Comparison of ENCODE assay signal across 9 cellular contexts in the genomic region with DNA sequence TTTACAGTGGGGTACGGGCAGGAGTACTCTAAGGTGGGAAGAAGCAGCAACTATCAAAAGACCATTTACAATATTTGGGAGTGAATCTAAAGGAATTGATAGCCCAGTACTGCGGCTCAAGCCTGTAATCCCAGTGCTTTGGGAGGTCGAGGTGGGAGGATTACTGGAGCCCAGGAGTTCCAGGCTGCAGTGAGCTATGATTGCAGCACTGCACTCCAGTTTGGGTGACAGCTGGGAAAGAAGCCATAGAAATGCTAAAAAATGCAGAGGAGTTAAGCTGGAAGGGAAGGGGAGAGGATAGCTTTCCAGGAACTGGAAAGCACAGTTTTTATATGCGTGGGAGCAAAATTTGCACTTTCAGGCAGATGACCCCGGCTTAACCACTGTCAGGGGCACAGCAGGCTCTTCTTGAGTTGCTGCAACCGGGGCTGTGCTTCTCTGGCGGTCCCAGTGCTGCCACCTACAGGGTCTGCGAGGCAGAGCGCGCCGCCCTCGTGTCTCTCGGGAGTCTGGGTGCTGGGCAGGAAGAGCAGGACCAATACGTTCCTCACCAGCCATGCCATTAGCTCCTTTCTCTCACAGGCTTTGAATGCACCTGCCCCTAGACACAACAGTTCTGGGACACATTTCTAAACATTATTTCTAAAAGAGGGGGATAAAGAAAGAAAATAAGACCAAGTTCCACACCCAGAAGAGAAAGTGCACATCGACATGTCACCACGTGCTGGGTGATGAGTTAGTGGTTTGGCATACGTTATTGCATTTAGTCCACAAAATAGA. TPM values are rescaled to one million over a fixed set of nuclear protein-coding genes. Genes with fewer than 3 reads are reported as not detected.
DNase-seq lines count a peak whose midpoint lies in the region; ATAC-seq and FAIRE-seq lines count a peak whose summit lies in the region.
"Had no signal": no experiment of that assay in that cellular context is flagged by ENCODE, and none has a peak within 500 bp of the region (broad histone marks: within the 10 kb centered on the region; RNA-seq: fewer than 3 reads in every experiment).

No MANE protein-coding gene starts in this region.

- H3K9me3 ChIP-seq in Karpas-422 (ENCODE audit: low read length) = no peaks in the 10 kb centered on the region

- peaks cover 20% of the 10 kb centered on the region for H3K27me3 Mint-ChIP-seq in activated T-helper 1 cell treated with anti-CD3 and anti-CD28 coated beads, Interleukin-12 subunit alpha, Interleukin-12 subunit beta, Interleukin-2, Interleukin-4 antibody, amounts not matched to agents 30 ng/mL and 10 ng/mL and 1 ng/mL, durations not matched to agents 14 hours and 24 hours and 36 hours (ENCODE audit: insufficient read depth)

- FAIRE-seq in RCC 7860 (lab: Jason Lieb, UNC) = no peak

- no peaks in the 10 kb centered on the region for H3K4me1 ChIP-seq in Karpas-422 (ENCODE audit: low read length)

- H3K36me3 Mint-ChIP-seq in activated T-helper 1 cell treated with anti-CD3 and anti-CD28 coated beads, Interleukin-12 subunit alpha, Interleukin-12 subunit beta, Interleukin-2, Interleukin-4 antibody, amounts not matched to agents 30 ng/mL and 10 ng/mL and 1 ng/mL, durations not matched to agents 14 hours and 24 hours and 36 hours (ENCODE audit: low read depth) = no peaks in the 10 kb centered on the region

- H3K36me3 ChIP-seq in Karpas-422 (ENCODE audit: insufficient read depth, low read length) = no peaks in the 10 kb centered on the region

- H3K27ac ChIP-seq in Karpas-422 (ENCODE audit: low read length) = no peak overlapping the region
- no peak overlapping the region for H3K27ac ChIP-seq in substantia nigra (ENCODE audit: low read depth, low read length, poor library complexity, severe bottlenecking)
- H3K27ac ChIP-seq: epithelial cell of prostate had no signal

- H3K27me3 ChIP-seq in Karpas-422 (ENCODE audit: low read length) = no peaks in the 10 kb centered on the region

- no peak overlapping the region for H3K27ac Mint-ChIP-seq in activated T-helper 1 cell treated with anti-CD3 and anti-CD28 coated beads, Interleukin-12 subunit alpha, Interleukin-12 subunit beta, Interleukin-2, Interleukin-4 antibody, amounts not matched to agents 30 ng/mL and 10 ng/mL and 1 ng/mL, durations not matched to agents 14 hours and 24 hours and 36 hours

- no peak overlapping the region for H3K4me2 ChIP-seq in Karpas-422 (ENCODE audit: low read depth, low read length, poor library complexity, severe bottlenecking)

- no peak overlapping the region for H2AFZ ChIP-seq in Karpas-422 (ENCODE audit: low read length)

- no peaks in the 10 kb centered on the region for H3K4me1 Mint-ChIP-seq in activated T-helper 1 cell treated with anti-CD3 and anti-CD28 coated beads, Interleukin-12 subunit alpha, Interleukin-12 subunit beta, Interleukin-2, Interleukin-4 antibody, amounts not matched to agents 30 ng/mL and 10 ng/mL and 1 ng/mL, durations not matched to agents 14 hours and 24 hours and 36 hours (ENCODE audit: low read depth)

- H4K20me1 ChIP-seq in Karpas-422 (ENCODE audit: insufficient read depth, low read depth, low read length) = no peaks in the 10 kb centered on the region

- no peaks in the 10 kb centered on the region for H3K9me3 Mint-ChIP-seq in activated T-helper 1 cell treated with anti-CD3 and anti-CD28 coated beads, Interleukin-12 subunit alpha, Interleukin-12 subunit beta, Interleukin-2, Interleukin-4 antibody, amounts not matched to agents 30 ng/mL and 10 ng/mL and 1 ng/mL, durations not matched to agents 14 hours and 24 hours and 36 hours

- H3K4me3 Mint-ChIP-seq in activated T-helper 1 cell treated with anti-CD3 and anti-CD28 coated beads, Interleukin-12 subunit alpha, Interleukin-12 subunit beta, Interleukin-2, Interleukin-4 antibody, amounts not matched to agents 30 ng/mL and 10 ng/mL and 1 ng/mL, durations not matched to agents 14 hours and 24 hours and 36 hours = no peak overlapping the region

- no peaks in the 10 kb centered on the region for H3K9me2 ChIP-seq in Karpas-422 (replicated peaks; ENCODE audit: insufficient read depth, low read length)

- peak; percentile 92 for DNase-seq in Daoy (ENCODE audit: low read depth)
- DNase-seq in Karpas-422 = peak; percentile 88
- peak; percentile 58 for DNase-seq in RCC 7860 (ENCODE audit: low spot score)
- peak; percentile 45 for DNase-seq in activated T-helper 1 cell treated with anti-CD3 and anti-CD28 coated beads, Interleukin-12 subunit alpha, Interleukin-12 subunit beta, Interleukin-2, Interleukin-4 antibody, amounts not matched to agents 30 ng/mL and 10 ng/mL and 1 ng/mL, durations not matched to agents 14 hours and 24 hours and 36 hours (ENCODE audit: low spot score)
- peak; percentile 66 for DNase-seq in fibroblast of peridontal ligament (ENCODE audit: extremely low read depth)
- DNase-seq in occipital lobe (lab: John Stamatoyannopoulos, UW) = peak; percentile 78
- peak in 47 of 49 donors; percentile 4 to 86 (median 69) for DNase-seq in substantia nigra (lab: John Stamatoyannopoulos, UW)

- intact Hi-C loops in activated T-helper 1 cell treated with anti-CD3 and anti-CD28 coated beads, Interleukin-12 subunit alpha, Interleukin-12 subunit beta, Interleukin-2, Interleukin-4 antibody, amounts not matched to agents 30 ng/mL and 10 ng/mL and 1 ng/mL, durations not matched to agents 14 hours and 24 hours and 36 hours (cut with micrococcal nuclease) = loop anchor here (2.0 to 5.0 kb wide), 2 partner anchors 138 to 708 kb away; no protein-coding TSS in a partner anchor

- no peaks in the 10 kb centered on the region for H3K79me2 ChIP-seq in Karpas-422 (ENCODE audit: low read length)

- H3K9ac ChIP-seq in Karpas-422 (ENCODE audit: low read length) = no peak overlapping the region

- ATAC-seq in GM21723 (IDR thresholded peaks at IDR 0.05; ENCODE audit: unreplicated experiment) = peak; percentile 99

- H3K4me3 ChIP-seq in Karpas-422 (ENCODE audit: low read length) = no peak overlapping the region

RNA-seq across cellular contexts. Expression of a gene that starts 10.1 kb away (rescaled TPM):
- total RNA-seq in Daoy (2014; rRNA removed; shearing (Covaris generic)) = 0.09 and 1.6 TPM in 2 replicates
- not detected in 2 replicates for total RNA-seq in Karpas-422 (2014; rRNA removed; shearing (Covaris generic); ENCODE audit: low replicate concordance)
- not detected in 2 replicates for total RNA-seq in activated T-helper 1 cell treated with anti-CD3 and anti-CD28 coated beads, Interleukin-12 subunit alpha, Interleukin-12 subunit beta, Interleukin-2, Interleukin-4 antibody, amounts not matched to agents 30 ng/mL and 10 ng/mL and 1 ng/mL, durations not matched to agents 14 hours and 24 hours and 36 hours
- 4.5 TPM for total RNA-seq in occipital lobe
